In genomic region chrX:30865020-30865419, GRCh38 we compare ENCODE assay signal across 10 cellular contexts. TPM values are rescaled to one million over a fixed set of nuclear protein-coding genes. Genes with fewer than 3 reads are reported as not detected.
DNase-seq lines count a peak whose midpoint lies in the region; ATAC-seq, FAIRE-seq and TF ChIP-seq lines count a peak whose summit lies in the region.
"Had no signal": no experiment of that assay in that cellular context is flagged by ENCODE, and none has a peak within 500 bp of the region (broad histone marks: within the 10 kb centered on the region; RNA-seq: fewer than 3 reads in every experiment).

No MANE protein-coding gene starts in this region.

- no peak overlapping the region for H2AK5ac ChIP-seq in H1 (ENCODE audit: low read depth, low read length)

- 71% methylated on average over 3 of the region's 3 CpGs for WGBS in right cardiac atrium
- WGBS in H1 (ENCODE audit: extremely low coverage in 1 of 2, insufficient coverage in 1 of 2, insufficient read length in 1 of 2, insufficient replicate concordance in 2 of 2, low coverage in 1 of 2, low lambda C conversion rate in 2 of 2, missing lambda C conversion rate in 1 of 2), 2 experiments, result 19% methylated on average over 3 of the region's 3 CpGs; no CpG with 5 or more reads in 1 of the 2 experiments
- WGBS in thyroid gland, 2 donors, result 46 to 64% methylated on average over 2 to 3 of the region's 3 CpGs
- WGBS in testis, 2 donors, result 75 to 82% methylated on average over 2 to 3 of the region's 3 CpGs

- no peak overlapping the region for H2BK15ac ChIP-seq in H1 (ENCODE audit: low read length)

- no peaks in the 10 kb centered on the region for H3K79me2 ChIP-seq in Karpas-422 (ENCODE audit: low read length)
- H3K79me2 ChIP-seq in H1 (ENCODE audit: control insufficient read depth in 1 of 2, insufficient read depth in 2 of 2, low read length in 2 of 2), result no peaks in the 10 kb centered on the region

- no peak overlapping the region for H2BK120ac ChIP-seq in H1 (replicated peaks; ENCODE audit: low read depth, low read length)

- no peak overlapping the region for H2AFZ ChIP-seq in Karpas-422 (ENCODE audit: low read length)
- no peak overlapping the region for H2AFZ ChIP-seq in H1 (ENCODE audit: low read length)

- H3K9me2 ChIP-seq in Karpas-422 (replicated peaks; ENCODE audit: insufficient read depth, low read length), result no peaks in the 10 kb centered on the region

- H2BK5ac ChIP-seq in H1 (ENCODE audit: low read depth, low read length), result no peak overlapping the region

- H3K4ac ChIP-seq in H1 (replicated peaks; ENCODE audit: insufficient read length, low read depth, low read length), result no peak overlapping the region

- H4K20me1 ChIP-seq in Karpas-422 (ENCODE audit: insufficient read depth, low read depth, low read length) (no peaks in the 10 kb centered on the region), H1 (replicated peaks in 1 of 2; ENCODE audit: control insufficient read depth in 1 of 2, insufficient read depth in 2 of 2, low read length in 2 of 2) (no peaks in the 10 kb centered on the region)

- H3K36me3 ChIP-seq in left ventricle myocardium inferior, result peaks cover 6% of the 10 kb centered on the region
- H3K36me3 ChIP-seq in Karpas-422 (ENCODE audit: insufficient read depth, low read length), result no peaks in the 10 kb centered on the region
- no peaks in the 10 kb centered on the region; a peak in 1 of 8 replicates for H3K36me3 ChIP-seq in H1 (ENCODE audit: control insufficient read depth in 2 of 4, insufficient read depth in 4 of 4, low read length in 3 of 4)
- H3K36me3 ChIP-seq in thyroid gland, result no peaks in the 10 kb centered on the region
- H3K36me3 ChIP-seq in testis (ENCODE audit: low read depth, missing control alignments), result no peaks in the 10 kb centered on the region

- DNase-seq in left ventricle myocardium inferior (no peak), right cardiac atrium (no peak), Karpas-422 (peak; percentile 45), H1 (ENCODE audit: low read depth in 1 of 2, low spot score in 2 of 2) (peak in 1 of 2 experiments; percentile 42), thyroid gland (peak; percentile 33 to 39), RPMI8226 (no peak), testis (no peak)
- DNase-seq: GDM1, Right ventricle myocardium superior had no signal

- no peaks in the 10 kb centered on the region for H3K79me1 ChIP-seq in H1 (ENCODE audit: low read depth, low read length)

- no peak overlapping the region for H4K5ac ChIP-seq in H1 (ENCODE audit: insufficient read length, low read depth, low read length)

- H3K4me2 ChIP-seq in Karpas-422 (ENCODE audit: low read depth, low read length, poor library complexity, severe bottlenecking) (no peak overlapping the region), H1 (ENCODE audit: insufficient read depth in 1 of 2, low read depth in 2 of 2, low read length in 2 of 2) (no peak overlapping the region)

- POLR2A ChIA-PET in H1 (lab: Charles Lee; ENCODE audit: partially characterized antibody), result interaction anchor here (0.5 kb wide), 1 partner anchor 192 kb away, joined by 4 read pairs; no protein-coding TSS in a partner anchor

- ATAC-seq in right cardiac atrium (no peak), GM21447 (IDR thresholded peaks at IDR 0.05; ENCODE audit: unreplicated experiment) (no peak)

- no peak overlapping the region for H3K18ac ChIP-seq in H1 (ENCODE audit: extremely low read depth, low read length)

- H3K27ac ChIP-seq in left ventricle myocardium inferior (replicated peaks) (peak overlapping the region; percentile 16), right cardiac atrium (ENCODE audit: low read length) (no peak overlapping the region), Karpas-422 (ENCODE audit: low read length) (no peak overlapping the region), H1 (ENCODE audit: low read depth, low read length) (no peak overlapping the region), thyroid gland (peak overlapping the region in 1 of 3 donors; percentile 25), testis (no peak overlapping the region)

- no peak overlapping the region for H2BK12ac ChIP-seq in H1 (ENCODE audit: low read depth, low read length)

- TF ChIP-seq CTCF in left ventricle myocardium inferior (IDR thresholded peaks at IDR 0.05; ENCODE audit: borderline replicate concordance) (no peak), H1 (IDR thresholded peaks at IDR 0.05; ENCODE audit: control extremely low read depth in 1 of 3, insufficient read depth in 1 of 3, low read depth in 1 of 3, low read length in 3 of 3) (peak in 2 of 3 experiments; percentile 32 to 42; a peak in 2 of 4 replicates), thyroid gland (IDR thresholded peaks at IDR 0.05) (peak in 2 of 6 experiments; percentile 20 to 25), testis (IDR thresholded peaks at IDR 0.05) (no peak)

- H3K9ac ChIP-seq in Karpas-422 (ENCODE audit: low read length) (no peak overlapping the region), H1 (replicated peaks in 1 of 4; ENCODE audit: extremely low read depth in 1 of 4, low read depth in 3 of 4, low read length in 3 of 4) (no peak overlapping the region)

- H3K23ac ChIP-seq in H1 (ENCODE audit: insufficient read length), result no peak overlapping the region

- peak in 1 of 2 experiments; percentile 31; a peak in 2 of 4 replicates for TF ChIP-seq RAD21 in H1 (IDR thresholded peaks at IDR 0.05 in 1 of 2, conservative IDR thresholded peaks at IDR 0.05 in 1 of 2; ENCODE audit: low read depth in 2 of 2, low read length in 2 of 2)

- no peak overlapping the region for H3K56ac ChIP-seq in H1 (replicated peaks; ENCODE audit: insufficient read length, low read depth, low read length)

- H3K4me1 ChIP-seq in left ventricle myocardium inferior (no peaks in the 10 kb centered on the region), right cardiac atrium (ENCODE audit: control insufficient read depth, insufficient read depth, low read length) (no peaks in the 10 kb centered on the region), Karpas-422 (ENCODE audit: low read length) (no peaks in the 10 kb centered on the region), H1 (replicated peaks in 1 of 4; ENCODE audit: control insufficient read depth in 3 of 4, insufficient read depth in 4 of 4, low read length in 3 of 4) (no peaks in the 10 kb centered on the region), thyroid gland (no peaks in the 10 kb centered on the region), testis (no peaks in the 10 kb centered on the region)

- H4K8ac ChIP-seq in H1 (ENCODE audit: extremely low read depth, insufficient read depth, low read length), result no peak overlapping the region

- no peak overlapping the region for H3K14ac ChIP-seq in H1 (ENCODE audit: insufficient read length)

- H3K9me3 ChIP-seq in left ventricle myocardium inferior (replicated peaks), result no peaks in the 10 kb centered on the region
- no peaks in the 10 kb centered on the region for H3K9me3 ChIP-seq in right cardiac atrium (ENCODE audit: control insufficient read depth, low read length)
- no peaks in the 10 kb centered on the region; the same call in 1 of the 2 replicates for H3K9me3 ChIP-seq in Karpas-422 (ENCODE audit: low read length)
- H3K9me3 ChIP-seq in H1 (ENCODE audit: insufficient read depth in 2 of 2, low read depth in 1 of 2, low read length in 1 of 2), result no peaks in the 10 kb centered on the region
- no peaks in the 10 kb centered on the region for H3K9me3 ChIP-seq in thyroid gland
- H3K9me3 ChIP-seq in testis, result no peaks in the 10 kb centered on the region

- FAIRE-seq in H1 (lab: Jason Lieb, UNC), result no peak

- H4K91ac ChIP-seq in H1 (replicated peaks; ENCODE audit: insufficient read length, low read length), result no peak overlapping the region

- CTCF ChIA-PET in H1 (lab: Charles Lee; ENCODE audit: partially characterized antibody), result interaction anchor here (0.7 to 3.1 kb wide), 13 partner anchors 10 to 230 kb away, joined by 3 to 22 read pairs (median 3); no protein-coding TSS in a partner anchor

- no peaks in the 10 kb centered on the region for H3K27me3 ChIP-seq in left ventricle myocardium inferior (ENCODE audit: low read depth)
- no peaks in the 10 kb centered on the region for H3K27me3 ChIP-seq in right cardiac atrium (ENCODE audit: control insufficient read depth, insufficient read depth)
- H3K27me3 ChIP-seq in Karpas-422 (ENCODE audit: low read length), result no peaks in the 10 kb centered on the region
- H3K27me3 ChIP-seq in H1 (replicated peaks in 1 of 4; ENCODE audit: control insufficient read depth in 3 of 4, extremely low read depth in 1 of 4, insufficient read depth in 3 of 4, low read length in 3 of 4), result no peaks in the 10 kb centered on the region
- no peaks in the 10 kb centered on the region for H3K27me3 ChIP-seq in thyroid gland
- no peaks in the 10 kb centered on the region for H3K27me3 ChIP-seq in testis

- no peak for TF ChIP-seq POLR2A in H1 (IDR thresholded peaks at IDR 0.05; ENCODE audit: control extremely low read depth in 1 of 2, low read depth in 2 of 2, low read length in 2 of 2)
- no peak for TF ChIP-seq POLR2A in thyroid gland (IDR thresholded peaks at IDR 0.05)
- TF ChIP-seq POLR2A in testis (IDR thresholded peaks at IDR 0.05), result no peak

- no peaks in the 10 kb centered on the region for H3K23me2 ChIP-seq in H1 (ENCODE audit: low read depth, low read length)

- H3K4me3 ChIP-seq in left ventricle myocardium inferior (no peak overlapping the region), right cardiac atrium (ENCODE audit: low read length) (no peak overlapping the region), Karpas-422 (ENCODE audit: low read length) (no peak overlapping the region), H1 (ENCODE audit: extremely low read depth in 1 of 4, insufficient read depth in 2 of 4, low read depth in 3 of 4, low read length in 4 of 4) (no peak overlapping the region), thyroid gland (replicated peaks in 1 of 3) (no peak overlapping the region), testis (no peak overlapping the region)

- intact Hi-C loops in left ventricle myocardium inferior (cut with micrococcal nuclease) (no loop called here), right cardiac atrium (cut with DNase I) (no loop called here), thyroid gland (cut with DNase I) (no loop called here), testis (cut with DNase I; ENCODE audit: low total_unique reads) (no loop called here)

- H2BK20ac ChIP-seq in H1 (ENCODE audit: low read length), result no peak overlapping the region

- no peak for TF ChIP-seq EP300 in H1 (IDR thresholded peaks at IDR 0.05; ENCODE audit: borderline replicate concordance in 1 of 2, low read depth in 2 of 2, low read length in 2 of 2)

RNA-seq across cellular contexts. Expression of gene TAB3, which starts 24.0 kb away (rescaled TPM):
- 12.6 TPM for total RNA-seq in left ventricle myocardium inferior
- total RNA-seq in right cardiac atrium, result 10 to 100 TPM; 14.7 to 22.0 (median 19.1) TPM
- 6.9 TPM for polyA plus RNA-seq in right cardiac atrium
- 11.7 and 25.7 TPM in 2 replicates for total RNA-seq in Karpas-422 (2014; rRNA removed; shearing (Covaris generic); ENCODE audit: low replicate concordance)
- 12.7 and 12.9 TPM in 2 replicates for total RNA-seq in H1 (2021; fragmentation: NEBNext Ultra II Directional; extraction: Animal tissue kit (Norgen Biotek cat#: 25700))
- 7.8 and 12.7 TPM in 2 replicates for polyA plus RNA-seq in H1 (2011; rRNA removed)
- polyA plus RNA-seq in H1 (2011; cell fraction: cytosol; rRNA removed), result 9.8 TPM
- polyA plus RNA-seq in H1 (2011; cell fraction: nucleus; rRNA removed), result 12.7 TPM
- polyA plus RNA-seq in H1 (2012, experiment 1 of 2), result 5.9 to 11.6 TPM (median 8.1 TPM) in 4 replicates
- polyA plus RNA-seq in H1 (2012, experiment 2 of 2), result 0.58 TPM
- 10.8 TPM for polyA plus RNA-seq in H1 (2013, experiment 1 of 2)
- 10.9 TPM for polyA plus RNA-seq in H1 (2013, experiment 2 of 2)
- polyA minus RNA-seq in H1 (2011; rRNA and poly(A)+ RNA removed), result 22.3 and 27.7 TPM in 2 replicates
- 7.3 TPM for polyA minus RNA-seq in H1 (2011; cell fraction: cytosol; rRNA and poly(A)+ RNA removed)
- 33.7 TPM for polyA minus RNA-seq in H1 (2011; cell fraction: nucleus; rRNA and poly(A)+ RNA removed)
- 10 to 100 TPM; 38.8 to 59.9 (median 46.6) TPM for total RNA-seq in thyroid gland
- 100 to 1,000 TPM; 166 to 181 TPM for total RNA-seq in testis
- 33.0 TPM for polyA plus RNA-seq in testis (ENCODE audit: insufficient read depth, low read depth, low replicate concordance)

Comparison
In these comparisons a context has a peak if more than half of its experiments do, and no peak if none do; other contexts are left out.
1. DNase-seq: peak in Karpas-422 (single experiment) and thyroid gland (2 of 2); none in left ventricle myocardium inferior (single experiment), right cardiac atrium (0 of 3), RPMI8226 (single experiment) and testis (single experiment).
2. CTCF ChIP-seq: peak in H1 (2 of 3); none in left ventricle myocardium inferior (single experiment) and testis (0 of 3).